8 cellular contexts compared by ENCODE assay signal in the genomic region with DNA sequence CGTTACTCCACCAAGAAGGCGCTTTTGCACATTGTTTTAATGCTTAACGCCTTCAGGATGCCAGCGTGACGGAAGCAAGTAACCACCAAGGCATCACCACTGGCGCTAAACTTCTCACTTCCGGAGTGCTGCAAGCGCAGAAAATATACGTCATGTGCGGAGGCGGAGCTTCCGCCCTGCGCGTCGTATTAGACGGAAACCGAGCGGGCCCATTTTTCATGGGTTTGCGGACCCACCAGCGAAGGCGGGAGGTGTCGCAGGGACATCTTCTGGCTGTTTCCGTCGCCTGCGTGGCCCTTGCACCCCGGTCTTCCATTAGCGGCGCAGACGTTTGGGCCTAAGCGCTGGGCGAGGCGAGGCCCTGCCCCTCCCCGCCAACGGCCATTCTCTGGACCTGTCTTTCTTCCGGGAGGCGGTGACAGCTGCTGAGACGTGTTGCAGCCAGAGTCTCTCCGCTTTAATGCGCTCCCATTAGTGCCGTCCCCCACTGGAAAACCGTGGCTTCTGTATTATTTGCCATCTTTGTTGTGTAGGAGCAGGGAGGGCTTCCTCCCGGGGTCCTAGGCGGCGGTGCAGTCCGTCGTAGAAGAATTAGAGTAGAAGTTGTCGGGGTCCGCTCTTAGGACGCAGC. TPM values are rescaled to one million over a fixed set of nuclear protein-coding genes. Genes with fewer than 3 reads are reported as not detected.
DNase-seq lines count a peak whose midpoint lies in the region; ATAC-seq and TF ChIP-seq lines count a peak whose summit lies in the region.

Gene ERCC5 (plus strand): TSS at position 403 of the 631 bp plus-strand sequence. CDS start 235 bp downstream, outside the sequence.

- no peaks in the 10 kb centered on the region for H3K27me3 Mint-ChIP-seq in activated naive CD4-positive, alpha-beta T cell treated with anti-CD3 and anti-CD28 coated beads, Interleukin-2, amount 50 U/mL, for 24 hours

- H3K9me3 ChIP-seq in suprapubic skin = no peaks in the 10 kb centered on the region

- TF ChIP-seq CTCF in GM06990 (IDR thresholded peaks at IDR 0.05; ENCODE audit: insufficient read depth, low read length, poor library complexity, severe bottlenecking) = no peak
- no peak for TF ChIP-seq CTCF in NB4 (IDR thresholded peaks at IDR 0.05; ENCODE audit: low read depth, low read length)
- no peak for TF ChIP-seq CTCF in suprapubic skin (IDR thresholded peaks at IDR 0.05)

- H3K27me3 ChIP-seq in GM06990 (replicated peaks; ENCODE audit: control insufficient read depth, insufficient read depth, low read length) (no peaks in the 10 kb centered on the region), suprapubic skin (no peaks in the 10 kb centered on the region)

- H3K4me1 ChIP-seq in suprapubic skin = peaks cover 27% of the 10 kb centered on the region

- TF ChIP-seq POLR2A in NB4 (IDR thresholded peaks at IDR 0.05; ENCODE audit: extremely low read depth, insufficient read length) (peak; percentile 94), suprapubic skin (IDR thresholded peaks at IDR 0.05) (peak; percentile 35 to 71)

- ATAC-seq in HG02571 (IDR thresholded peaks at IDR 0.05; ENCODE audit: unreplicated experiment) = peak; percentile 88
- ATAC-seq in SK-N-SH treated with all-trans-retinoic acid at 6 μM for 48 hours = peak; percentile 91

- no peak for TF ChIP-seq EP300 in suprapubic skin (IDR thresholded peaks at IDR 0.05)

- DNase-seq in GM06990 (ENCODE audit: extremely low read depth, insufficient read length) (peak; percentile 94), NB4 (ENCODE audit: low read depth) (peak; percentile 98), germinal center (ENCODE audit: low spot score) (peak; percentile 74), nucleus accumbens (lab: John Stamatoyannopoulos, UW) (peak; percentile 68 to 96 (median 90)), suprapubic skin (ENCODE audit: low spot score in 2 of 2) (peak; percentile 96 to 97)

- WGBS in suprapubic skin = under 1% methylated on average over 31 of the region's 49 CpGs

- H3K36me3 Mint-ChIP-seq in activated naive CD4-positive, alpha-beta T cell treated with anti-CD3 and anti-CD28 coated beads, Interleukin-2, amount 50 U/mL, for 24 hours = no peaks in the 10 kb centered on the region

- no peaks in the 10 kb centered on the region; the same call in 1 of the 2 replicates for H3K36me3 ChIP-seq in GM06990 (ENCODE audit: control insufficient read depth, insufficient read depth, low read length)
- peaks cover 3% of the 10 kb centered on the region for H3K36me3 ChIP-seq in suprapubic skin

- H3K9me3 Mint-ChIP-seq in activated naive CD4-positive, alpha-beta T cell treated with anti-CD3 and anti-CD28 coated beads, Interleukin-2, amount 50 U/mL, for 24 hours = no peaks in the 10 kb centered on the region

- H3K4me3 Mint-ChIP-seq in activated naive CD4-positive, alpha-beta T cell treated with anti-CD3 and anti-CD28 coated beads, Interleukin-2, amount 50 U/mL, for 24 hours = peak within 1 kb of the TSS; percentile 96

- H3K4me3 ChIP-seq in GM06990 (replicated peaks; ENCODE audit: low read depth, low read length) (peak within 1 kb of the TSS; percentile 87), NB4 (ENCODE audit: low read depth, low read length) (peak within 1 kb of the TSS; percentile 90), suprapubic skin (peak within 1 kb of the TSS; percentile 93)

- H3K27ac ChIP-seq in suprapubic skin = peak within 1 kb of the TSS; percentile 97

- peaks cover 40% of the 10 kb centered on the region for H3K4me1 Mint-ChIP-seq in activated naive CD4-positive, alpha-beta T cell treated with anti-CD3 and anti-CD28 coated beads, Interleukin-2, amount 50 U/mL, for 24 hours

- H3K27ac Mint-ChIP-seq in activated naive CD4-positive, alpha-beta T cell treated with anti-CD3 and anti-CD28 coated beads, Interleukin-2, amount 50 U/mL, for 24 hours = peak within 1 kb of the TSS; percentile 98

TF ChIP-seq in SK-N-SH treated with all-trans-retinoic acid at 6 μM for 48 hours, 23 proteins besides CTCF, POLR2A, EP300 and RAD21:
- TF ChIP-seq TOX (CRISPR knock-in tag; IDR thresholded peaks at IDR 0.05; ENCODE audit: borderline replicate concordance) = no peak
- 0 out of 2 replicates have a peak, but pooled peaks have one; percentile 11 for TF ChIP-seq CSRNP3 (CRISPR knock-in tag; IDR thresholded peaks at IDR 0.05)

RNA-seq across cellular contexts. Expression of gene ERCC5, which starts in this region (rescaled TPM):
- 100 to 1,000 TPM in 1 of 4 donors, 10 to 100 TPM in 3; 31.6 to 144 (median 52.2) TPM for total RNA-seq in suprapubic skin

Comparison
In these comparisons a context has a peak if more than half of its experiments do, and no peak if none do; other contexts are left out.
1. Peak in every context shown above with its lines: DNase-seq, ATAC-seq, H3K4me3 ChIP-seq and H3K27ac ChIP-seq.